Comparison of ENCODE assay signal across 1 cellular context in genomic region chr15:64070965-64071851, GRCh38.
TF ChIP-seq lines count a peak whose summit lies in the region.

No MANE protein-coding gene starts in this region.

TF ChIP-seq in K562, 482 proteins besides CTCF, POLR2A, EP300 and RAD21 (continued from another document):
- TF ChIP-seq TRIM25 (IDR thresholded peaks at IDR 0.05; ENCODE audit: borderline replicate concordance) = no peak
- 0 out of 2 replicates have a peak, but pooled peaks have one; percentile 38 for TF ChIP-seq KAT7 (CRISPR knock-in tag; IDR thresholded peaks at IDR 0.05; ENCODE audit: borderline replicate concordance)
- peak; percentile 67; the same call in 1 of the 2 replicates for TF ChIP-seq TOE1 (IDR thresholded peaks at IDR 0.05; ENCODE audit: borderline replicate concordance)
- no peak for TF ChIP-seq TOE1 (CRISPR knock-in tag; IDR thresholded peaks at IDR 0.05; ENCODE audit: borderline replicate concordance, low read depth)
- no peak for TF ChIP-seq PML (IDR thresholded peaks at IDR 0.05; ENCODE audit: low read length)
- no peak for TF ChIP-seq BCLAF1 (IDR thresholded peaks at IDR 0.05; ENCODE audit: borderline replicate concordance in 1 of 2, control insufficient read depth in 1 of 2, low read depth in 2 of 2, low read length in 1 of 2)
- TF ChIP-seq SMARCE1 (IDR thresholded peaks at IDR 0.05) = peak; percentile 52; the same call in 1 of the 2 replicates
- no peak for TF ChIP-seq PPARD (CRISPR knock-in tag; IDR thresholded peaks at IDR 0.05)
- TF ChIP-seq, protein P1, sequence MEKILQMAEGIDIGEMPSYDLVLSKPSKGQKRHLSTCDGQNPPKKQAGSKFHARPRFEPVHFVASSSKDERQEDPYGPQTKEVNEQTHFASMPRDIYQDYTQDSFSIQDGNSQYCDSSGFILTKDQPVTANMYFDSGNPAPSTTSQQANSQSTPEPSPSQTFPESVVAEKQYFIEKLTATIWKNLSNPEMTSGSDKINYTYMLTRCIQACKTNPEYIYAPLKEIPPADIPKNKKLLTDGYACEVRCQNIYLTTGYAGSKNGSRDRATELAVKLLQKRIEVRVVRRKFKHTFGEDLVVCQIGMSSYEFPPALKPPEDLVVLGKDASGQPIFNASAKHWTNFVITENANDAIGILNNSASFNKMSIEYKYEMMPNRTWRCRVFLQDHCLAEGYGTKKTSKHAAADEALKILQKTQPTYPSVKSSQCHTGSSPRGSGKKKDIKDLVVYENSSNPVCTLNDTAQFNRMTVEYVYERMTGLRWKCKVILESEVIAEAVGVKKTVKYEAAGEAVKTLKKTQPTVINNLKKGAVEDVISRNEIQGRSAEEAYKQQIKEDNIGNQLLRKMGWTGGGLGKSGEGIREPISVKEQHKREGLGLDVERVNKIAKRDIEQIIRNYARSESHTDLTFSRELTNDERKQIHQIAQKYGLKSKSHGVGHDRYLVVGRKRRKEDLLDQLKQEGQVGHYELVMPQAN (IDR thresholded peaks at IDR 0.05; ENCODE audit: borderline replicate concordance) = no peak
TF ChIP-seq in K562: peak in this region for 42.
